Comparison of ENCODE assay signal across 30 cellular contexts in genomic region chr20:38325167-38325566, GRCh38. TPM values are rescaled to one million over a fixed set of nuclear protein-coding genes. Genes with fewer than 3 reads are reported as not detected.
"Had no signal": no experiment of that assay in that cellular context is flagged by ENCODE, and none has a peak within 500 bp of the region (broad histone marks: within the 10 kb centered on the region; RNA-seq: fewer than 3 reads in every experiment).

No MANE protein-coding gene starts in this region.

- H3K36me3 Mint-ChIP-seq: naive thymus-derived CD8-positive, alpha-beta T cell; natural killer cell treated with Interleukin-12 subunit alpha and Interleukin-12 subunit beta and Interleukin-15 and Interleukin-18, amount 100 ng/mL, for 72 hours; stimulated activated effector memory CD8-positive, alpha-beta T cell treated with anti-CD3 and anti-CD28 coated beads, Interleukin-12 subunit alpha, Interleukin-12 subunit beta, amount 100 ng/mL, for 72 hours; stimulated activated naive B cell treated with anti-CD40 and anti-IgM and Interleukin-4, amounts not matched to agents 10 μg/mL and 1 μg/mL and 100 μg/mL, for 72 hours; type B pancreatic cell had no signal

- H2AFZ ChIP-seq: parathyroid adenoma had no signal

- H3K4me3 ChIP-seq: ovary, psoas muscle, right lobe of liver, sigmoid colon, suprapubic skin, testis, tibial artery, transverse colon, upper lobe of right lung, uterus had no signal

- H3K4me3 Mint-ChIP-seq: naive thymus-derived CD8-positive, alpha-beta T cell; natural killer cell treated with Interleukin-12 subunit alpha and Interleukin-12 subunit beta and Interleukin-15 and Interleukin-18, amount 100 ng/mL, for 72 hours; nephron progenitor cell; neural crest cell; stimulated activated effector memory CD8-positive, alpha-beta T cell treated with anti-CD3 and anti-CD28 coated beads, Interleukin-12 subunit alpha, Interleukin-12 subunit beta, amount 100 ng/mL, for 72 hours; stimulated activated naive B cell treated with anti-CD40 and anti-IgM and Interleukin-4, amounts not matched to agents 10 μg/mL and 1 μg/mL and 100 μg/mL, for 72 hours; stimulated activated naive CD8-positive, alpha-beta T cell treated with anti-CD3 and anti-CD28 coated beads, Interleukin-15, amount 100 ng/mL, for 72 hours; type B pancreatic cell had no signal

- H3K27ac ChIP-seq: ovary, parathyroid adenoma, psoas muscle, right lobe of liver, sigmoid colon, suprapubic skin, testis, tibial artery, transverse colon, upper lobe of right lung, uterus had no signal

- H3K9ac ChIP-seq: parathyroid adenoma had no signal

- H3K4me1 ChIP-seq: parathyroid adenoma, psoas muscle, sigmoid colon, suprapubic skin, testis, tibial artery, transverse colon, upper lobe of right lung, uterus had no signal

- H3K27ac Mint-ChIP-seq: natural killer cell treated with Interleukin-12 subunit alpha and Interleukin-12 subunit beta and Interleukin-15 and Interleukin-18, amount 100 ng/mL, for 72 hours; nephron progenitor cell; progenitor cell of endocrine pancreas; stimulated activated effector memory CD8-positive, alpha-beta T cell treated with anti-CD3 and anti-CD28 coated beads, Interleukin-12 subunit alpha, Interleukin-12 subunit beta, amount 100 ng/mL, for 72 hours; stimulated activated naive B cell treated with anti-CD40 and anti-IgM and Interleukin-4, amounts not matched to agents 10 μg/mL and 1 μg/mL and 100 μg/mL, for 72 hours; stimulated activated naive CD8-positive, alpha-beta T cell treated with anti-CD3 and anti-CD28 coated beads, Interleukin-15, amount 100 ng/mL, for 72 hours; type B pancreatic cell had no signal

- H3K36me3 ChIP-seq: ovary, right lobe of liver, sigmoid colon, suprapubic skin, tibial artery, transverse colon, upper lobe of right lung, uterus had no signal

- DNase-seq: naive thymus-derived CD8-positive, alpha-beta T cell; nephron progenitor cell; occipital lobe; ovary; psoas muscle; right cardiac atrium; right lobe of liver; sigmoid colon; small intestine; stimulated activated CD4-positive, alpha-beta T cell treated with anti-CD3 and anti-CD28 coated beads, Interleukin-15, amount 100 ng/mL, for 24 hours; stimulated activated CD4-positive, alpha-beta T cell treated with anti-CD3 and anti-CD28 coated beads, Interleukin-2, amount 100 ng/mL, for 24 hours; stimulated activated CD4-positive, alpha-beta T cell treated with anti-CD3 and anti-CD28 coated beads, Interleukin-2, amount 100 ng/mL, for 48 hours; stimulated activated CD4-positive, alpha-beta T cell treated with anti-CD3 and anti-CD28 coated beads, Interleukin-4, amount 100 ng/mL, for 24 hours; stimulated activated naive B cell treated with anti-CD40 and anti-IgM and Interleukin-4, amounts not matched to agents 10 μg/mL and 1 μg/mL and 100 μg/mL, for 72 hours; stimulated activated naive CD8-positive, alpha-beta T cell treated with anti-CD3 and anti-CD28 coated beads, Interleukin-15, amount 100 ng/mL, for 72 hours; stimulated activated naive CD8-positive, alpha-beta T cell treated with anti-CD3 and anti-CD28 coated beads, Interleukin-15, Interleukin-2, amounts not matched to agents 100 U/mL and 50 U/mL, for 24 hours; testis; tibial artery; transverse colon; upper lobe of right lung; uterus had no signal

- H3K79me2 ChIP-seq: parathyroid adenoma had no signal

- H3K27me3 ChIP-seq: ovary, right lobe of liver, testis, transverse colon, upper lobe of right lung, uterus had no signal

- ATAC-seq: naive thymus-derived CD8-positive, alpha-beta T cell; natural killer cell treated with Interleukin-12 subunit alpha and Interleukin-12 subunit beta and Interleukin-15 and Interleukin-18, amount 100 ng/mL, for 72 hours; psoas muscle; right cardiac atrium; right lobe of liver; stimulated activated effector memory CD8-positive, alpha-beta T cell treated with anti-CD3 and anti-CD28 coated beads, Interleukin-12 subunit alpha, Interleukin-12 subunit beta, amount 100 ng/mL, for 72 hours; stimulated activated naive B cell treated with anti-CD40 and anti-IgM and Interleukin-4, amounts not matched to agents 10 μg/mL and 1 μg/mL and 100 μg/mL, for 72 hours; stimulated activated naive CD8-positive, alpha-beta T cell treated with anti-CD3 and anti-CD28 coated beads, Interleukin-15, amount 100 ng/mL, for 72 hours; stimulated activated naive CD8-positive, alpha-beta T cell treated with anti-CD3 and anti-CD28 coated beads, Interleukin-15, Interleukin-2, amounts not matched to agents 100 U/mL and 50 U/mL, for 24 hours; upper lobe of right lung had no signal

- H3K9me3 ChIP-seq: ovary, psoas muscle, right lobe of liver, sigmoid colon, suprapubic skin, testis, tibial artery, transverse colon, upper lobe of right lung, uterus had no signal

- H3K4me1 Mint-ChIP-seq: naive thymus-derived CD8-positive, alpha-beta T cell; nephron progenitor cell; neural crest cell; stimulated activated effector memory CD8-positive, alpha-beta T cell treated with anti-CD3 and anti-CD28 coated beads, Interleukin-12 subunit alpha, Interleukin-12 subunit beta, amount 100 ng/mL, for 72 hours; stimulated activated naive CD8-positive, alpha-beta T cell treated with anti-CD3 and anti-CD28 coated beads, Interleukin-15, amount 100 ng/mL, for 72 hours had no signal

RNA-seq across cellular contexts. Expression of gene LBP, which starts 21.1 kb away (rescaled TPM):
- total RNA-seq: naive thymus-derived CD8-positive, alpha-beta T cell; natural killer cell treated with Interleukin-12 subunit alpha and Interleukin-12 subunit beta and Interleukin-15 and Interleukin-18, amount 100 ng/mL, for 72 hours; neural crest cell; progenitor cell of endocrine pancreas; transverse colon; urinary bladder; uterus had no signal
- polyA plus RNA-seq: naive thymus-derived CD8-positive, alpha-beta T cell had no signal

RNA-seq across cellular contexts. Expression of gene BPI, which starts 21.2 kb away (rescaled TPM):
- total RNA-seq: naive thymus-derived CD8-positive, alpha-beta T cell; natural killer cell treated with Interleukin-12 subunit alpha and Interleukin-12 subunit beta and Interleukin-15 and Interleukin-18, amount 100 ng/mL, for 72 hours; neural crest cell; occipital lobe; progenitor cell of endocrine pancreas; renal cortical epithelial cell; suprapubic skin; transverse colon; upper lobe of right lung had no signal
- polyA plus RNA-seq: naive thymus-derived CD8-positive, alpha-beta T cell; small intestine had no signal
